ENCODE assay signal across 14 cellular contexts in genomic region chr2:84388133-84388532, GRCh38.
"Had no signal": no experiment of that assay in that cellular context is flagged by ENCODE, and none has a peak within 500 bp of the region (broad histone marks: within the 10 kb centered on the region; RNA-seq: fewer than 3 reads in every experiment).

No MANE protein-coding gene starts in this region.

- H3K4me3 Mint-ChIP-seq: activated B cell treated with CpG ODN at 0.5 μM for 24 hours; activated CD4-positive, alpha-beta T cell treated with anti-CD3 and anti-CD28 coated beads, Interleukin-2, amount 10 ng/mL, durations not matched to agents 7 days and 5 days; activated naive CD4-positive, alpha-beta T cell treated with anti-CD3 and anti-CD28 coated beads, Interleukin-2, amount 50 U/mL, for 24 hours; stimulated activated effector memory CD8-positive, alpha-beta T cell treated with anti-CD3 and anti-CD28 coated beads, Interleukin-12 subunit alpha, Interleukin-12 subunit beta, amount 100 ng/mL, for 72 hours; T-helper 1 cell treated with Interleukin-12 subunit alpha and Interleukin-12 subunit beta and Interleukin-4 antibody, amounts not matched to agents 30 μg/mL and 1 μg/mL, for 36 hours had no signal

- H3K27ac Mint-ChIP-seq: activated B cell treated with CpG ODN at 0.5 μM for 24 hours; activated CD4-positive, alpha-beta T cell treated with anti-CD3 and anti-CD28 coated beads, Interleukin-2, amount 10 ng/mL, durations not matched to agents 7 days and 5 days; activated naive CD4-positive, alpha-beta T cell treated with anti-CD3 and anti-CD28 coated beads, Interleukin-2, amount 50 U/mL, for 24 hours; stimulated activated effector memory CD8-positive, alpha-beta T cell treated with anti-CD3 and anti-CD28 coated beads, Interleukin-12 subunit alpha, Interleukin-12 subunit beta, amount 100 ng/mL, for 72 hours; T-helper 1 cell treated with Interleukin-12 subunit alpha and Interleukin-12 subunit beta and Interleukin-4 antibody, amounts not matched to agents 30 μg/mL and 1 μg/mL, for 36 hours had no signal

- ATAC-seq: gastrocnemius medialis, left cardiac atrium, right cardiac atrium had no signal

- H3K27ac ChIP-seq: gastrocnemius medialis, tibial nerve, vagina had no signal

- H3K4me1 ChIP-seq: gastrocnemius medialis, tibial nerve, vagina had no signal

- DNase-seq: activated B cell treated with CpG ODN at 0.5 μM for 24 hours; activated CD4-positive, alpha-beta T cell treated with anti-CD3 and anti-CD28 coated beads, Interleukin-2, amount 10 ng/mL, durations not matched to agents 7 days and 5 days; activated effector memory CD4-positive, alpha-beta T cell treated with Interleukin-2 at 50 U/mL for 16 hours; gastrocnemius medialis; hippocampal formation; left cardiac atrium; midbrain; right cardiac atrium had no signal

- H3K4me1 Mint-ChIP-seq: activated B cell treated with CpG ODN at 0.5 μM for 24 hours; activated CD4-positive, alpha-beta T cell treated with anti-CD3 and anti-CD28 coated beads, Interleukin-2, amount 10 ng/mL, durations not matched to agents 7 days and 5 days; activated naive CD4-positive, alpha-beta T cell treated with anti-CD3 and anti-CD28 coated beads, Interleukin-2, amount 50 U/mL, for 24 hours; stimulated activated effector memory CD8-positive, alpha-beta T cell treated with anti-CD3 and anti-CD28 coated beads, Interleukin-12 subunit alpha, Interleukin-12 subunit beta, amount 100 ng/mL, for 72 hours had no signal

- H3K4me3 ChIP-seq: gastrocnemius medialis, lung, tibial nerve, vagina had no signal

- H3K36me3 Mint-ChIP-seq: stimulated activated effector memory CD8-positive, alpha-beta T cell treated with anti-CD3 and anti-CD28 coated beads, Interleukin-12 subunit alpha, Interleukin-12 subunit beta, amount 100 ng/mL, for 72 hours had no signal

- H3K27me3 ChIP-seq: gastrocnemius medialis, tibial nerve, vagina had no signal

- H3K9me3 ChIP-seq: gastrocnemius medialis, vagina had no signal

- H3K9me3 Mint-ChIP-seq: activated CD4-positive, alpha-beta T cell treated with anti-CD3 and anti-CD28 coated beads, Interleukin-2, amount 10 ng/mL, durations not matched to agents 7 days and 5 days had no signal

- H3K36me3 ChIP-seq: gastrocnemius medialis, tibial nerve, vagina had no signal
